ENCODE assay signal across 26 cellular contexts in the genomic region with DNA sequence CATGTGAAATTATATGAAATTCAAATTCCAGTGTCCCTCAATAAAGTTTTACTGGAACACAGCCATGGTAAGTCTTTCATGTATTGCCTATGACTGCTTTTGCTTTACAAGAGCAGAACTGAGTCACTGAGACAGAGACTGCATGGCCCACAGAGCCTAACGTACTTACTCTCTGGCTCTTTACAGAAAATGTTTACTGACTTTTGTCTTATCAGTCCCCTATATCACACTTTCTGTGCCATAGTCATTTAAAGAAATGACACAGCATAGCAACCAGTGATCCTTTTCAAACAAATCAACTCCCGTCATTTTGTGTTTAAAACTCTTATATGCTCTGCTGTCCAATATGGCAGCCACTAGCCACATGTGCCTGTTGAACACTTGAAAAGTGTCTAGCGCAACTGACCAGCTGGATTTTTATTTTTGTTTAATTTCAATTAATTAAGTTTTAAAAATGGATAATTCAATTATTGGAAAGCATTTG.
"Had no signal": no experiment of that assay in that cellular context is flagged by ENCODE, and none has a peak within 500 bp of the region (broad histone marks: within the 10 kb centered on the region; RNA-seq: fewer than 3 reads in every experiment).

No MANE protein-coding gene starts in this region.

- H3K27ac ChIP-seq: ascending aorta, brain microvascular endothelial cell, left lung, neural progenitor cell, parathyroid adenoma, psoas muscle, spleen, testis had no signal

- H3K36me3 ChIP-seq: ascending aorta, brain microvascular endothelial cell, gastroesophageal sphincter, left lung, neural progenitor cell, spleen had no signal

- H3K9me3 ChIP-seq: ascending aorta, gastroesophageal sphincter, psoas muscle, spleen, testis had no signal

- ATAC-seq: gastroesophageal sphincter; left lung; natural killer cell; psoas muscle; stimulated activated naive CD8-positive, alpha-beta T cell treated with anti-CD3 and anti-CD28 coated beads, Interleukin-15, Interleukin-2, amounts not matched to agents 100 U/mL and 50 U/mL, for 24 hours had no signal

- H3K79me2 ChIP-seq: parathyroid adenoma had no signal

- H3K27me3 ChIP-seq: ascending aorta, brain microvascular endothelial cell, gastroesophageal sphincter, left lung, neural progenitor cell, spleen, testis had no signal

- DNase-seq: activated CD4-positive, alpha-beta memory T cell treated with anti-CD3 and anti-CD28 coated beads, Interleukin-2, amount 10 ng/mL, durations not matched to agents 7 days and 5 days; activated CD4-positive, alpha-beta T cell treated with anti-CD3 and anti-CD28 coated beads for 1 hour; activated CD4-positive, alpha-beta T cell treated with anti-CD3 and anti-CD28 coated beads, Interleukin-2, amount 10 ng/mL, durations not matched to agents 7 days and 5 days; activated CD8-positive, alpha-beta memory T cell treated with anti-CD3 and anti-CD28 coated beads, Interleukin-2, amount 50 U/mL, for 48 hours; activated gamma-delta T cell; activated naive CD4-positive, alpha-beta T cell treated with anti-CD3 and anti-CD28 coated beads, Interleukin-2, amount 10 ng/mL, durations not matched to agents 7 days and 5 days; activated naive CD8-positive, alpha-beta T cell treated with anti-CD3 and anti-CD28 coated beads, Interleukin-2, amount 10 ng/mL, durations not matched to agents 7 days and 5 days; activated T-cell treated with anti-CD3 and anti-CD28 coated beads, Interleukin-2, amount 50 U/mL, for 24 hours; brain microvascular endothelial cell; head of caudate nucleus; kidney glomerular epithelial cell; left lung; natural killer cell; occipital lobe; psoas muscle; spleen; stimulated activated CD4-positive, alpha-beta T cell treated with anti-CD3 and anti-CD28 coated beads, Interleukin-2, amount 100 ng/mL, for 48 hours; stimulated activated naive CD8-positive, alpha-beta T cell treated with anti-CD3 and anti-CD28 coated beads, Interleukin-15, Interleukin-2, amounts not matched to agents 100 U/mL and 50 U/mL, for 24 hours; T-helper 9 cell; testis; trophoblast cell had no signal

- H3K4me1 ChIP-seq: ascending aorta, left lung, parathyroid adenoma, psoas muscle, spleen, testis had no signal

- H3K9ac ChIP-seq: neural progenitor cell, parathyroid adenoma had no signal

- H3K4me3 ChIP-seq: ascending aorta, gastroesophageal sphincter, left lung, lung, psoas muscle, spleen, testis had no signal

- H2AFZ ChIP-seq: parathyroid adenoma had no signal
